ENCODE assay signal across 16 cellular contexts in the genomic region with DNA sequence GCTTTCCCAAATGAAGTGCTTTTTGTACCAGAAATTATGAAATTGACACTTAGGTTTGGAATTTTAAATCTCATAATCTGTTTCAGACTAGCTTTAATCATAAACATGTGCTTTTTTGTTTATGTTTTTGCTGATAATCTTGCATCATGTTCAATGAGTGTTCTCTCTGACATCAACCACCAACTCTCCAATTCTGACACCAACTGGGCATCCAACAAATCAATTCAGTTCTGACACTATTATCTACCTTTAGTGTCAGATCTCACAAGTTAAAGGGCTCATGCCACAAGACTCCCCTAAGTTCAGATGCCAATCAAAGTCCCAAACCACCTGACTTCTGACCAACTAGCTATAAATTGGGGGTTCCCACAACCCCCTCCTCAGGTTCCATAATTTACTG. TPM values are rescaled to one million over a fixed set of nuclear protein-coding genes. Genes with fewer than 3 reads are reported as not detected.
DNase-seq lines count a peak whose midpoint lies in the region; ATAC-seq and TF ChIP-seq lines count a peak whose summit lies in the region.
"Had no signal": no experiment of that assay in that cellular context is flagged by ENCODE, and none has a peak within 500 bp of the region (broad histone marks: within the 10 kb centered on the region; RNA-seq: fewer than 3 reads in every experiment).

No MANE protein-coding gene starts in this region.

- peaks cover 9 to 99% (median 75%) of the 10 kb centered on the region in 4 donors for H3K4me1 ChIP-seq in transverse colon

- TF ChIP-seq EP300 in transverse colon (IDR thresholded peaks at IDR 0.05; ENCODE audit: low read depth), result no peak

- no peak overlapping the region for H3K4me3 ChIP-seq in transverse colon

- H3K9me3 Mint-ChIP-seq in activated naive CD8-positive, alpha-beta T cell (ENCODE audit: low read depth), result no peaks in the 10 kb centered on the region
- no peaks in the 10 kb centered on the region for H3K9me3 Mint-ChIP-seq in activated naive CD8-positive, alpha-beta T cell treated with anti-CD3 and anti-CD28 coated beads, Interleukin-2, amount 50 U/mL, for 24 hours

- H3K36me3 ChIP-seq in transverse colon, result no peaks in the 10 kb centered on the region

- intact Hi-C loops in transverse colon (cut with DNase I; ENCODE audit: low total_unique reads), result no loop called here
- intact Hi-C loops in head of caudate nucleus (cut with DNase I), result no loop called here

- H3K27ac Mint-ChIP-seq in activated naive CD8-positive, alpha-beta T cell, result peak overlapping the region; percentile 13
- no peak overlapping the region for H3K27ac Mint-ChIP-seq in activated naive CD8-positive, alpha-beta T cell treated with anti-CD3 and anti-CD28 coated beads, Interleukin-2, amount 50 U/mL, for 24 hours

- no peak for TF ChIP-seq CTCF in transverse colon (IDR thresholded peaks at IDR 0.05)

- no peaks in the 10 kb centered on the region for H3K27me3 Mint-ChIP-seq in activated naive CD8-positive, alpha-beta T cell
- H3K27me3 Mint-ChIP-seq in activated naive CD8-positive, alpha-beta T cell treated with anti-CD3 and anti-CD28 coated beads, Interleukin-2, amount 50 U/mL, for 24 hours, result no peaks in the 10 kb centered on the region

- no peak for DNase-seq in activated naive CD8-positive, alpha-beta T cell treated with anti-CD3 and anti-CD28 coated beads, Interleukin-2, amount 50 U/mL, for 24 hours
- DNase-seq in HCEC 1CT (peak; percentile 27), epithelial cell of prostate (ENCODE audit: low read depth, low spot score) (no peak), transverse colon (no peak), head of caudate nucleus (no peak)
- DNase-seq: AML-193, KBM-7, NCI-H1092, NCI-H146, NCI-H2081 treated with DMSO at 0.1 percent for 48 hours, NCI-H524 had no signal

- no peaks in the 10 kb centered on the region for H3K9me3 ChIP-seq in transverse colon

- ATAC-seq in activated naive CD8-positive, alpha-beta T cell treated with anti-CD3 and anti-CD28 coated beads, Interleukin-2, amount 50 U/mL, for 24 hours, result no peak
- no peak for ATAC-seq in HG02678 (IDR thresholded peaks at IDR 0.05; ENCODE audit: unreplicated experiment)
- no peak for ATAC-seq in HG02884 (IDR thresholded peaks at IDR 0.05; ENCODE audit: unreplicated experiment)
- ATAC-seq: Panc1, Right ventricle myocardium inferior had no signal

- peak overlapping the region; percentile 13 for H3K27ac ChIP-seq in epithelial cell of prostate
- H3K27ac ChIP-seq in transverse colon, result peak overlapping the region; percentile 68 to 78 (median 74)

- TF ChIP-seq POLR2A in transverse colon (IDR thresholded peaks at IDR 0.05), result no peak

- peaks cover 70% of the 10 kb centered on the region for H3K4me1 Mint-ChIP-seq in activated naive CD8-positive, alpha-beta T cell (ENCODE audit: low read depth)
- peaks cover 59% of the 10 kb centered on the region for H3K4me1 Mint-ChIP-seq in activated naive CD8-positive, alpha-beta T cell treated with anti-CD3 and anti-CD28 coated beads, Interleukin-2, amount 50 U/mL, for 24 hours

- peak overlapping the region; percentile 0 for H3K4me3 Mint-ChIP-seq in activated naive CD8-positive, alpha-beta T cell
- H3K4me3 Mint-ChIP-seq in activated naive CD8-positive, alpha-beta T cell treated with anti-CD3 and anti-CD28 coated beads, Interleukin-2, amount 50 U/mL, for 24 hours, result no peak overlapping the region

- H3K36me3 Mint-ChIP-seq in activated naive CD8-positive, alpha-beta T cell, result peaks cover 5% of the 10 kb centered on the region
- H3K36me3 Mint-ChIP-seq in activated naive CD8-positive, alpha-beta T cell treated with anti-CD3 and anti-CD28 coated beads, Interleukin-2, amount 50 U/mL, for 24 hours (ENCODE audit: low read depth), result peaks cover 17% of the 10 kb centered on the region

- in situ Hi-C loops in transverse colon (cut with MboI; ENCODE audit: low pct_ligation_motif_present in 1 of 4, low pct_unique_long_range_greater_than_20kb in 1 of 4, low sequenced_read_pairs in 3 of 4), result no loop called here

- H3K27me3 ChIP-seq in transverse colon, result no peaks in the 10 kb centered on the region

RNA-seq across cellular contexts. Expression of a gene that starts 19.6 kb away (rescaled TPM):
- total RNA-seq in transverse colon, result 100 to 1,000 TPM in 1 of 4 donors, 10 to 100 TPM in 3; 20.6 to 818 (median 41.3) TPM
